In genomic region chr11:48063424-48063978, GRCh38 we compare ENCODE assay signal across 9 cellular contexts.
DNase-seq lines count a peak whose midpoint lies in the region; ATAC-seq and TF ChIP-seq lines count a peak whose summit lies in the region.
"Had no signal": no experiment of that assay in that cellular context is flagged by ENCODE, and none has a peak within 500 bp of the region (broad histone marks: within the 10 kb centered on the region; RNA-seq: fewer than 3 reads in every experiment).

No MANE protein-coding gene starts in this region.

- H3K36me3 Mint-ChIP-seq in Calu3 (ENCODE audit: insufficient read depth, unreplicated experiment): peaks cover 6% of the 10 kb centered on the region

- peaks cover 70% of the 10 kb centered on the region for H3K4me1 ChIP-seq in SJSA1 (replicated peaks)
- peaks cover 16% of the 10 kb centered on the region for H3K4me1 ChIP-seq in psoas muscle
- H3K4me1 ChIP-seq in BE2C: no peaks in the 10 kb centered on the region

- H3K27ac ChIP-seq in SJSA1: peak overlapping the region; percentile 92
- peak overlapping the region; percentile 50 for H3K27ac ChIP-seq in psoas muscle

- DNase-seq in Calu3 (peak; percentile 26), SJSA1 (ENCODE audit: low read depth in 1 of 2, low spot score in 2 of 2) (peak; percentile 80 to 97), foreskin melanocyte (peak; percentile 72), psoas muscle (peak in 1 of 2 donors; percentile 30), BE2C (no peak)
- DNase-seq: NCI-H2171 treated with DMSO at 0.1 percent for 48 hours had no signal

- H3K27ac Mint-ChIP-seq in Calu3 (ENCODE audit: unreplicated experiment): peak overlapping the region; percentile 77

- H3K4me3 Mint-ChIP-seq in Calu3 (ENCODE audit: low read depth, unreplicated experiment): peak overlapping the region; percentile 48

- H3K27me3 ChIP-seq in SJSA1 (replicated peaks) (no peaks in the 10 kb centered on the region), psoas muscle (ENCODE audit: insufficient read depth in 3 of 3, low read length in 2 of 3) (peaks cover 0 to under 1% (median 0%) of the 10 kb centered on the region in 3 donors), BE2C (no peaks in the 10 kb centered on the region)

- H3K36me3 ChIP-seq in SJSA1: no peaks in the 10 kb centered on the region
- H3K36me3 ChIP-seq in psoas muscle (ENCODE audit: insufficient read depth in 1 of 2, low read depth in 1 of 2): no peaks in the 10 kb centered on the region
- H3K36me3 ChIP-seq in BE2C: no peaks in the 10 kb centered on the region

- WGBS in psoas muscle, 3 donors: 18 to 54% (median 28%) methylated on average over 2 of the region's 2 CpGs

- TF ChIP-seq CTCF in Calu3 (IDR thresholded peaks at IDR 0.05; ENCODE audit: unreplicated experiment) (no peak), psoas muscle (IDR thresholded peaks at IDR 0.05) (no peak), BE2C (IDR thresholded peaks at IDR 0.05; ENCODE audit: low read depth, low read length) (no peak)

- H3K9me3 Mint-ChIP-seq in Calu3 (ENCODE audit: low read depth, unreplicated experiment): no peaks in the 10 kb centered on the region

- intact Hi-C loops in Calu3 (cut with micrococcal nuclease; ENCODE audit: unreplicated experiment): no loop called here
- intact Hi-C loops in psoas muscle (cut with DNase I): no loop called here

- CTCF ChIA-PET in Calu3 (lab: Charles Lee): interaction anchor here (0.6 to 1.5 kb wide), 5 partner anchors 13 to 128 kb away, joined by 3 to 7 read pairs (median 4); no protein-coding TSS in a partner anchor

- H3K4me1 Mint-ChIP-seq in Calu3 (ENCODE audit: low read depth, unreplicated experiment): peaks cover 71% of the 10 kb centered on the region

- ATAC-seq in psoas muscle (peak; percentile 31 to 69 (median 48)), HG03025 (IDR thresholded peaks at IDR 0.05; ENCODE audit: low FRiP score, unreplicated experiment) (no peak), HG02852 (IDR thresholded peaks at IDR 0.05; ENCODE audit: unreplicated experiment) (no peak), HG03097 (IDR thresholded peaks at IDR 0.05; ENCODE audit: low FRiP score, unreplicated experiment) (no peak)

- H3K9me3 ChIP-seq in SJSA1 (replicated peaks) (no peaks in the 10 kb centered on the region), psoas muscle (no peaks in the 10 kb centered on the region), BE2C (no peaks in the 10 kb centered on the region)

- BruUV-seq in Calu3 (replicated peaks; lab: Mats Ljungman, UMichigan): no TSS peak

- H3K27me3 Mint-ChIP-seq in Calu3 (ENCODE audit: unreplicated experiment): no peaks in the 10 kb centered on the region

- H3K4me3 ChIP-seq in SJSA1: no peak overlapping the region
- H3K4me3 ChIP-seq in psoas muscle: no peak overlapping the region
- no peak overlapping the region for H3K4me3 ChIP-seq in BE2C (ENCODE audit: low read depth, low read length)

Comparison
In these comparisons a context has a peak if more than half of its experiments do, and no peak if none do; other contexts are left out.
1. ATAC-seq: peak in psoas muscle (4 of 4); none in HG03025 (single experiment), HG02852 (single experiment) and HG03097 (single experiment).